In the genomic region with DNA sequence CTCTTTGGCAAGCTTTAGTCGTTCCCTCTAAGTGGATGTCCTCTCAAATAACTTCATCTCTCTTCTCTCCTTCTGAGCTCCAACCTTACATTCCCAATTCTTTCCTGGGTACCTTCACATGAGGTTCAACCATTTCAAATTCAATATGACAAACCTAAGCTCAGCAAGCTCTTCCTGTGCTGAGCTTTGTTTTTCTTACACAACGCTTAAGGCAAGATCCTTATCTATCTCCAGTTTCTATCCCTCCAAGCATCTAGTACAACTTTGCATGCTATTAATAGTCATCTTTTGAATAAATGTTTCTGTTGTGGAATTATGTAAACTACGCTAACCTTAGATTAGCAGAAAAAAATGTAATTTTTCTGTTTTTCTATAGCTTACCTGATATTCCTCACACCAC, we compare ENCODE assay signal across 27 cellular contexts.
"Had no signal": no experiment of that assay in that cellular context is flagged by ENCODE, and none has a peak within 500 bp of the region (broad histone marks: within the 10 kb centered on the region; RNA-seq: fewer than 3 reads in every experiment).

No MANE protein-coding gene starts in this region.

- H3K4me3 ChIP-seq: gastrocnemius medialis, skin epidermis, uterus had no signal

- H3K27ac ChIP-seq: epithelial cell of prostate, gastrocnemius medialis, uterus, WERI-Rb-1 had no signal

- H3K36me3 ChIP-seq: gastrocnemius medialis, uterus, WERI-Rb-1 had no signal

- H3K9me3 ChIP-seq: gastrocnemius medialis, uterus had no signal

- H3K4me1 ChIP-seq: uterus had no signal

- H3K27me3 ChIP-seq: gastrocnemius medialis, uterus had no signal

- DNase-seq: activated CD4-positive, alpha-beta T cell treated with anti-CD3 and anti-CD28 coated beads for 1 hour; activated CD4-positive, alpha-beta T cell treated with anti-CD3 and anti-CD28 coated beads, Interleukin-2, amount 50 U/mL, for 1 hour; activated CD8-positive, alpha-beta T cell treated with anti-CD3 and anti-CD28 coated beads for 36 hours; activated gamma-delta T cell treated with Interleukin-2 at 50 U/mL for 16 hours; activated naive CD8-positive, alpha-beta T cell treated with anti-CD3 and anti-CD28 coated beads, Interleukin-2, amount 50 U/mL, for 24 hours; activated T-cell treated with anti-CD3 and anti-CD28 coated beads, Interleukin-2, amount 50 U/mL, for 4 hours; anterior cingulate cortex; dermis blood vessel endothelial cell; effector CD4-positive, alpha-beta T cell; gastrocnemius medialis; glutamatergic neuron; islet precursor cell; left cardiac atrium; left ventricle myocardium superior; stimulated activated CD4-positive, alpha-beta T cell treated with anti-CD3 and anti-CD28 coated beads, Interleukin-4, amount 100 ng/mL, for 24 hours; stimulated activated naive CD8-positive, alpha-beta T cell treated with anti-CD3 and anti-CD28 coated beads, Interleukin-15, amount 100 ng/mL, for 72 hours; substantia nigra; T-helper 17 cell; uterus; WERI-Rb-1 had no signal

- ATAC-seq: activated CD8-positive, alpha-beta T cell treated with anti-CD3 and anti-CD28 coated beads for 36 hours; activated naive CD8-positive, alpha-beta T cell treated with anti-CD3 and anti-CD28 coated beads, Interleukin-2, amount 50 U/mL, for 24 hours; activated T-cell treated with anti-CD3 and anti-CD28 coated beads, Interleukin-2, amount 50 U/mL, for 4 hours; activated T-helper 17 cell treated with anti-CD3 and anti-CD28 coated beads, Interleukin-2, amount 50 U/mL, for 72 hours; gastrocnemius medialis; left cardiac atrium; sciatic nerve; stimulated activated effector memory CD8-positive, alpha-beta T cell treated with anti-CD3 and anti-CD28 coated beads, Interleukin-12 subunit alpha, Interleukin-12 subunit beta, amount 100 ng/mL, for 72 hours; stimulated activated naive CD8-positive, alpha-beta T cell treated with anti-CD3 and anti-CD28 coated beads, Interleukin-15, amount 100 ng/mL, for 72 hours; T-helper 17 cell had no signal

- FAIRE-seq: bronchial epithelial cell, colon had no signal
